Comparison of ENCODE assay signal across 1 cellular context in the genomic region with DNA sequence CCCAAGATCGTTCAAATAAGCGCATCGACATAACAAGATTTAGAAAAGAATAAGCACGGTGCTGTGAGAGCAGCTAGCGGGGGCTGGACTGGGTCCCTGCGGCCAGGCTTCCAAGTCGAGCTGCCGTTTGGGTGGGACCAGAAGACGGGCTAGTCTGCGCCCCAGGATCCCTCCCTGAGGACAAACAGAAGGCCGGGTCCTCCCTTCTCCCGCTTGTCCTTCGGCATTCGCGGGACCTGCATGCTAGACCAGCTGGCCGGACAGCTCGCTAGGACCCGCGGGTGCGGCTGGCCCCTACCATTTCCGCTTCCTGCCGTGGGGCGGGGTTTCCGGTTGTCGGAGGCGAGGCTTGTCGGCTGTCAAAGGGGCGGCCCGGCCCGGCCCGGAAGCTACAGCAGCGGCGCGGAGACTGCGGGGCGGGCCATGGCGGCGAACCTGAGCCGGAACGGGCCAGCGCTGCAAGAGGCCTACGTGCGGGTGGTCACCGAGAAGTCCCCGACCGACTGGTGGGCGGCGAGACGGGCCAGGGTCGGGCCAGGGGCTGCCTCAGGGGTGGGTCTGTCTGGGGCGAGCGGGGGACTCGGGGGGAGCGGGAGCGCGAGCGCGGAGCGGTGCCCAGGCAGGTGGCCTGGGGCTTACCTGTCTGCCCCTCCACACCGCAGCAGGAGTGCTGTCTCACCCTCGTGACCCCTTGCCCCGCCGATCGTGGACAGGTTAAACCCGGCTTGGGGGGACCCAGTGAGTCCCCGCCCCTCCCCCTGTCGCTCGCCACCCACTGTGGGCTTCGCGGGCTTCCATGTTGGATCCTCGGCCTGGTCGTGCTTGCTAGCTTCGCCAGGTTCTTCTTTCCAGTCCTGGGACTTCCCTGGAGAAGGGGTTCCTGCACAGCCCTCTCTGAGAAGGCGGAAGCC.
TF ChIP-seq lines count a peak whose summit lies in the region.

Gene DBNL (plus strand): TSS at position 388 of the 911 bp plus-strand sequence. CDS start 36 bp downstream, at position 424.

TF ChIP-seq in K562, 482 proteins besides CTCF, POLR2A, EP300 and RAD21 (continued from another document and continues in another):
- TF ChIP-seq MGA (IDR thresholded peaks at IDR 0.05) (peak; percentile 91), ZNF174 (CRISPR knock-in tag; IDR thresholded peaks at IDR 0.05) (no peak), YY1 (IDR thresholded peaks at IDR 0.05; ENCODE audit: borderline replicate concordance in 1 of 3, control insufficient read depth in 1 of 3, extremely low read depth in 1 of 3, insufficient read depth in 3 of 3, insufficient read length in 1 of 3, insufficient replicate concordance in 2 of 3, low read depth in 1 of 3, low read length in 2 of 3) (peak; percentile 40 to 82 (median 67)), NUFIP1 (IDR thresholded peaks at IDR 0.05; ENCODE audit: partially characterized antibody) (no peak), ZBTB9 (CRISPR knock-in tag; IDR thresholded peaks at IDR 0.05) (peak; percentile 40; the same call in 1 of the 2 replicates), TEAD1 (CRISPR knock-in tag; IDR thresholded peaks at IDR 0.05) (peak in 1 of 2 experiments; percentile 58; a peak in 1 of 4 replicates), ZNF639 (CRISPR knock-in tag; conservative IDR thresholded peaks at IDR 0.05 in 1 of 2, IDR thresholded peaks at IDR 0.05 in 1 of 2) (peak in 1 of 2 experiments; percentile 81; a peak in 1 of 4 replicates), SPI1 (IDR thresholded peaks at IDR 0.05; ENCODE audit: borderline replicate concordance, low read depth, low read length) (peak; percentile 63), ZNF354B (CRISPR knock-in tag; IDR thresholded peaks at IDR 0.05) (no peak), ESRRA (IDR thresholded peaks at IDR 0.05; ENCODE audit: borderline replicate concordance, low read depth) (no peak; the same call in 1 of the 2 replicates), SMAD2 (IDR thresholded peaks at IDR 0.05; ENCODE audit: low read depth, low read length) (no peak), DACH1 (IDR thresholded peaks at IDR 0.05; ENCODE audit: partially characterized antibody) (peak; percentile 86), HINFP (tag; conservative IDR thresholded peaks at IDR 0.05; ENCODE audit: low read depth) (no peak), ZNF263 (CRISPR knock-in tag; IDR thresholded peaks at IDR 0.05; ENCODE audit: borderline replicate concordance) (peak; percentile 22; the same call in 1 of the 2 replicates), TBL1XR1 (IDR thresholded peaks at IDR 0.05; ENCODE audit: low read length in 2 of 2) (no peak; a peak in 1 of 4 replicates), ZNF764 (CRISPR knock-in tag; IDR thresholded peaks at IDR 0.05; ENCODE audit: low read depth) (0 out of 2 replicates have a peak, but pooled peaks have one; percentile 6), ZBTB8A (IDR thresholded peaks at IDR 0.05; ENCODE audit: partially characterized antibody) (no peak), BMI1 (IDR thresholded peaks at IDR 0.05; ENCODE audit: low read length) (no peak; the same call in 1 of the 2 replicates), CXXC5 (CRISPR knock-in tag; IDR thresholded peaks at IDR 0.05) (peak; percentile 64), ATF7 (IDR thresholded peaks at IDR 0.05) (peak; percentile 72), NONO (IDR thresholded peaks at IDR 0.05; ENCODE audit: low read depth in 2 of 2, low read length in 1 of 2) (peak in 1 of 2 experiments; percentile 39; a peak in 1 of 4 replicates), TRIM28 (IDR thresholded peaks at IDR 0.05) (no peak), SAFB2 (IDR thresholded peaks at IDR 0.05; ENCODE audit: borderline replicate concordance, low read depth, low read length, severe bottlenecking) (no peak), CBX3 (IDR thresholded peaks at IDR 0.05; ENCODE audit: borderline replicate concordance in 1 of 2, low read length in 2 of 2) (peak in 1 of 2 experiments; percentile 63; a peak in 1 of 3 replicates), HNRNPUL1 (IDR thresholded peaks at IDR 0.05; ENCODE audit: low read length) (no peak), NR4A1 (CRISPR knock-in tag; IDR thresholded peaks at IDR 0.05) (no peak), NR4A1 (tag; IDR thresholded peaks at IDR 0.05) (no peak), ZBTB1 (CRISPR knock-in tag; IDR thresholded peaks at IDR 0.05; ENCODE audit: borderline replicate concordance, low read depth) (no peak; the same call in 1 of the 2 replicates), DIDO1 (tag; IDR thresholded peaks at IDR 0.05; ENCODE audit: low read depth) (peak; percentile 74), RBFOX2 (IDR thresholded peaks at IDR 0.05; ENCODE audit: low read depth, low read length) (peak; percentile 93), ETV6 (IDR thresholded peaks at IDR 0.05; ENCODE audit: borderline replicate concordance in 1 of 2, low read depth in 2 of 2, low read length in 1 of 2) (peak in 1 of 2 experiments; percentile 42; a peak in 1 of 4 replicates), ETV6 (CRISPR knock-in tag; IDR thresholded peaks at IDR 0.05; ENCODE audit: borderline replicate concordance) (no peak), ZNF134 (CRISPR knock-in tag; conservative IDR thresholded peaks at IDR 0.05) (no peak), ZKSCAN3 (CRISPR knock-in tag; IDR thresholded peaks at IDR 0.05) (no peak)
- TF ChIP-seq, protein P1, sequence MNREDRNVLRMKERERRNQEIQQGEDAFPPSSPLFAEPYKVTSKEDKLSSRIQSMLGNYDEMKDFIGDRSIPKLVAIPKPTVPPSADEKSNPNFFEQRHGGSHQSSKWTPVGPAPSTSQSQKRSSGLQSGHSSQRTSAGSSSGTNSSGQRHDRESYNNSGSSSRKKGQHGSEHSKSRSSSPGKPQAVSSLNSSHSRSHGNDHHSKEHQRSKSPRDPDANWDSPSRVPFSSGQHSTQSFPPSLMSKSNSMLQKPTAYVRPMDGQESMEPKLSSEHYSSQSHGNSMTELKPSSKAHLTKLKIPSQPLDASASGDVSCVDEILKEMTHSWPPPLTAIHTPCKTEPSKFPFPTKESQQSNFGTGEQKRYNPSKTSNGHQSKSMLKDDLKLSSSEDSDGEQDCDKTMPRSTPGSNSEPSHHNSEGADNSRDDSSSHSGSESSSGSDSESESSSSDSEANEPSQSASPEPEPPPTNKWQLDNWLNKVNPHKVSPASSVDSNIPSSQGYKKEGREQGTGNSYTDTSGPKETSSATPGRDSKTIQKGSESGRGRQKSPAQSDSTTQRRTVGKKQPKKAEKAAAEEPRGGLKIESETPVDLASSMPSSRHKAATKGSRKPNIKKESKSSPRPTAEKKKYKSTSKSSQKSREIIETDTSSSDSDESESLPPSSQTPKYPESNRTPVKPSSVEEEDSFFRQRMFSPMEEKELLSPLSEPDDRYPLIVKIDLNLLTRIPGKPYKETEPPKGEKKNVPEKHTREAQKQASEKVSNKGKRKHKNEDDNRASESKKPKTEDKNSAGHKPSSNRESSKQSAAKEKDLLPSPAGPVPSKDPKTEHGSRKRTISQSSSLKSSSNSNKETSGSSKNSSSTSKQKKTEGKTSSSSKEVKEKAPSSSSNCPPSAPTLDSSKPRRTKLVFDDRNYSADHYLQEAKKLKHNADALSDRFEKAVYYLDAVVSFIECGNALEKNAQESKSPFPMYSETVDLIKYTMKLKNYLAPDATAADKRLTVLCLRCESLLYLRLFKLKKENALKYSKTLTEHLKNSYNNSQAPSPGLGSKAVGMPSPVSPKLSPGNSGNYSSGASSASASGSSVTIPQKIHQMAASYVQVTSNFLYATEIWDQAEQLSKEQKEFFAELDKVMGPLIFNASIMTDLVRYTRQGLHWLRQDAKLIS (CRISPR knock-in tag; IDR thresholded peaks at IDR 0.05): no peak
